ENCODE assay signal across 1 cellular context in the genomic region with DNA sequence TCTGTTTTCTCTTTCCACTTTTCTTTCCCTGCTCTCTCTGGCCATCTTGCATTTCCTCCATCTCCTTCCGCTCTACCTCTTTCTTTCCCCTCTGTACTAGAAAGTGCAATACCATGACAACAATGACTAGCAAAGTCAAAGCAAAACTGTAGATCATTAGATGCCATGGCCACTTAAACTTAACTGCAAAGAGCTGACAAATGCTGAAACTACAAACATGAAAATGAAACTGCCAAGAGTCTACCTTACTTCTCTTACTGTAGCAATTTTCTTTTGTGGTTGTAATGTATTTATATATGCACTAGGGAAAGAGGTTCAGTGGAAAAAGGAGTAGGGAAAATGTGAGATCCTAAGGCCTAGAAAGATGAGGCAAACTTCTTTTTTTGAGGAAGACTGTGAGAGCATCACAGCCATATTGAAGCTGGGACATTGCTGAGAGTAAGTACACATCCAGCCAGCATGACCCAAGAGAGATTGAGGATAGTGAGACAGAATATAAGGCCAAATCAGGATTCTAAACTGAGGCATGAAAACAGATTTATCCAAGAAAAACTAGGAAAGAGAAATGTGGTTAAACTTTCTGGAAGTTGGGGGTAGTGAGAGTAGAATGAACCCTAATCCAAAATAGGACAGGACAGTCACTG.
A peak's percentile ranks its signal among the peaks of the same experiment; 100 is the strongest.
TF ChIP-seq lines count a peak whose summit lies in the region.

No MANE protein-coding gene starts in this region.

TF ChIP-seq in GM12878, 131 proteins besides CTCF, POLR2A, EP300 and RAD21 (continued from another document and continues in another):
- TF ChIP-seq PRDM15 (CRISPR knock-in tag; IDR thresholded peaks at IDR 0.05) (no peak), CHD1 (IDR thresholded peaks at IDR 0.05; ENCODE audit: low read depth, low read length) (no peak), ESRRA (IDR thresholded peaks at IDR 0.05; ENCODE audit: low read length) (no peak), SIX5 (IDR thresholded peaks at IDR 0.05; ENCODE audit: low read depth, low read length, severe bottlenecking) (no peak), RCOR1 (conservative IDR thresholded peaks at IDR 0.05; ENCODE audit: low read depth, low read length) (no peak), PKNOX1 (IDR thresholded peaks at IDR 0.05) (peak; percentile 30; the same call in 1 of the 2 replicates), ASH2L (IDR thresholded peaks at IDR 0.05; ENCODE audit: borderline replicate concordance, low read depth) (no peak), ZNF217 (IDR thresholded peaks at IDR 0.05) (no peak), CREB1 (IDR thresholded peaks at IDR 0.05; ENCODE audit: low read depth) (no peak), TAF1 (IDR thresholded peaks at IDR 0.05; ENCODE audit: borderline replicate concordance, low read depth, low read length) (no peak), JUND (IDR thresholded peaks at IDR 0.05; ENCODE audit: low read depth, low read length) (peak; percentile 44; the same call in 1 of the 2 replicates), CHD4 (IDR thresholded peaks at IDR 0.05) (no peak), ZZZ3 (IDR thresholded peaks at IDR 0.05; ENCODE audit: control insufficient read depth, insufficient read length, low read depth) (no peak), TCF3 (IDR thresholded peaks at IDR 0.05; ENCODE audit: borderline replicate concordance, insufficient read depth, low read depth, low read length) (no peak), NFIC (IDR thresholded peaks at IDR 0.05; ENCODE audit: low read depth, low read length) (0 out of 2 replicates have a peak, but pooled peaks have one; percentile 31), SP1 (IDR thresholded peaks at IDR 0.05; ENCODE audit: low read depth, low read length) (no peak), IRF3 (IDR thresholded peaks at IDR 0.05) (no peak), HCFC1 (IDR thresholded peaks at IDR 0.05; ENCODE audit: low read length) (no peak), YY1 (IDR thresholded peaks at IDR 0.05; ENCODE audit: low read depth, low read length) (peak; percentile 45; the same call in 1 of the 2 replicates), BACH1 (IDR thresholded peaks at IDR 0.05; ENCODE audit: borderline replicate concordance) (peak; percentile 37; the same call in 1 of the 2 replicates), PAX8 (IDR thresholded peaks at IDR 0.05) (no peak), TARDBP (IDR thresholded peaks at IDR 0.05; ENCODE audit: borderline replicate concordance) (no peak), TCF12 (IDR thresholded peaks at IDR 0.05; ENCODE audit: low read depth, low read length) (no peak), IRF4 (IDR thresholded peaks at IDR 0.05; ENCODE audit: low read depth, low read length) (0 out of 2 replicates have a peak, but pooled peaks have one; percentile 49), SMC3 (IDR thresholded peaks at IDR 0.05; ENCODE audit: borderline replicate concordance, low read length) (no peak), CHD2 (IDR thresholded peaks at IDR 0.05; ENCODE audit: borderline replicate concordance, low read depth, low read length) (no peak)
- TF ChIP-seq, protein P1, sequence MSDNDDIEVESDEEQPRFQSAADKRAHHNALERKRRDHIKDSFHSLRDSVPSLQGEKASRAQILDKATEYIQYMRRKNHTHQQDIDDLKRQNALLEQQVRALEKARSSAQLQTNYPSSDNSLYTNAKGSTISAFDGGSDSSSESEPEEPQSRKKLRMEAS (IDR thresholded peaks at IDR 0.05; ENCODE audit: low read depth, low read length) = no peak
- TF ChIP-seq, protein P2, sequence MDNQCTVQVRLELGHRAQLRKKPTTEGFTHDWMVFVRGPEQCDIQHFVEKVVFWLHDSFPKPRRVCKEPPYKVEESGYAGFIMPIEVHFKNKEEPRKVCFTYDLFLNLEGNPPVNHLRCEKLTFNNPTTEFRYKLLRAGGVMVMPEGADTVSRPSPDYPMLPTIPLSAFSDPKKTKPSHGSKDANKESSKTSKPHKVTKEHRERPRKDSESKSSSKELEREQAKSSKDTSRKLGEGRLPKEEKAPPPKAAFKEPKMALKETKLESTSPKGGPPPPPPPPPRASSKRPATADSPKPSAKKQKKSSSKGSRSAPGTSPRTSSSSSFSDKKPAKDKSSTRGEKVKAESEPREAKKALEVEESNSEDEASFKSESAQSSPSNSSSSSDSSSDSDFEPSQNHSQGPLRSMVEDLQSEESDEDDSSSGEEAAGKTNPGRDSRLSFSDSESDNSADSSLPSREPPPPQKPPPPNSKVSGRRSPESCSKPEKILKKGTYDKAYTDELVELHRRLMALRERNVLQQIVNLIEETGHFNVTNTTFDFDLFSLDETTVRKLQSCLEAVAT (IDR thresholded peaks at IDR 0.05) = 0 out of 2 replicates have a peak, but pooled peaks have one; percentile 16
- TF ChIP-seq, protein P3, sequence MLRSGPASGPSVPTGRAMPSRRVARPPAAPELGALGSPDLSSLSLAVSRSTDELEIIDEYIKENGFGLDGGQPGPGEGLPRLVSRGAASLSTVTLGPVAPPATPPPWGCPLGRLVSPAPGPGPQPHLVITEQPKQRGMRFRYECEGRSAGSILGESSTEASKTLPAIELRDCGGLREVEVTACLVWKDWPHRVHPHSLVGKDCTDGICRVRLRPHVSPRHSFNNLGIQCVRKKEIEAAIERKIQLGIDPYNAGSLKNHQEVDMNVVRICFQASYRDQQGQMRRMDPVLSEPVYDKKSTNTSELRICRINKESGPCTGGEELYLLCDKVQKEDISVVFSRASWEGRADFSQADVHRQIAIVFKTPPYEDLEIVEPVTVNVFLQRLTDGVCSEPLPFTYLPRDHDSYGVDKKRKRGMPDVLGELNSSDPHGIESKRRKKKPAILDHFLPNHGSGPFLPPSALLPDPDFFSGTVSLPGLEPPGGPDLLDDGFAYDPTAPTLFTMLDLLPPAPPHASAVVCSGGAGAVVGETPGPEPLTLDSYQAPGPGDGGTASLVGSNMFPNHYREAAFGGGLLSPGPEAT (IDR thresholded peaks at IDR 0.05; ENCODE audit: low read depth) = peak; percentile 32; the same call in 1 of the 2 replicates
- TF ChIP-seq, protein P4, sequence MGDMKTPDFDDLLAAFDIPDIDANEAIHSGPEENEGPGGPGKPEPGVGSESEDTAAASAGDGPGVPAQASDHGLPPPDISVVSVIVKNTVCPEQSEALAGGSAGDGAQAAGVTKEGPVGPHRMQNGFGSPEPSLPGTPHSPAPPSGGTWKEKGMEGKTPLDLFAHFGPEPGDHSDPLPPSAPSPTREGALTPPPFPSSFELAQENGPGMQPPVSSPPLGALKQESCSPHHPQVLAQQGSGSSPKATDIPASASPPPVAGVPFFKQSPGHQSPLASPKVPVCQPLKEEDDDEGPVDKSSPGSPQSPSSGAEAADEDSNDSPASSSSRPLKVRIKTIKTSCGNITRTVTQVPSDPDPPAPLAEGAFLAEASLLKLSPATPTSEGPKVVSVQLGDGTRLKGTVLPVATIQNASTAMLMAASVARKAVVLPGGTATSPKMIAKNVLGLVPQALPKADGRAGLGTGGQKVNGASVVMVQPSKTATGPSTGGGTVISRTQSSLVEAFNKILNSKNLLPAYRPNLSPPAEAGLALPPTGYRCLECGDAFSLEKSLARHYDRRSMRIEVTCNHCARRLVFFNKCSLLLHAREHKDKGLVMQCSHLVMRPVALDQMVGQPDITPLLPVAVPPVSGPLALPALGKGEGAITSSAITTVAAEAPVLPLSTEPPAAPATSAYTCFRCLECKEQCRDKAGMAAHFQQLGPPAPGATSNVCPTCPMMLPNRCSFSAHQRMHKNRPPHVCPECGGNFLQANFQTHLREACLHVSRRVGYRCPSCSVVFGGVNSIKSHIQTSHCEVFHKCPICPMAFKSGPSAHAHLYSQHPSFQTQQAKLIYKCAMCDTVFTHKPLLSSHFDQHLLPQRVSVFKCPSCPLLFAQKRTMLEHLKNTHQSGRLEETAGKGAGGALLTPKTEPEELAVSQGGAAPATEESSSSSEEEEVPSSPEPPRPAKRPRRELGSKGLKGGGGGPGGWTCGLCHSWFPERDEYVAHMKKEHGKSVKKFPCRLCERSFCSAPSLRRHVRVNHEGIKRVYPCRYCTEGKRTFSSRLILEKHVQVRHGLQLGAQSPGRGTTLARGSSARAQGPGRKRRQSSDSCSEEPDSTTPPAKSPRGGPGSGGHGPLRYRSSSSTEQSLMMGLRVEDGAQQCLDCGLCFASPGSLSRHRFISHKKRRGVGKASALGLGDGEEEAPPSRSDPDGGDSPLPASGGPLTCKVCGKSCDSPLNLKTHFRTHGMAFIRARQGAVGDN (IDR thresholded peaks at IDR 0.05) = no peak
- TF ChIP-seq, protein P5, sequence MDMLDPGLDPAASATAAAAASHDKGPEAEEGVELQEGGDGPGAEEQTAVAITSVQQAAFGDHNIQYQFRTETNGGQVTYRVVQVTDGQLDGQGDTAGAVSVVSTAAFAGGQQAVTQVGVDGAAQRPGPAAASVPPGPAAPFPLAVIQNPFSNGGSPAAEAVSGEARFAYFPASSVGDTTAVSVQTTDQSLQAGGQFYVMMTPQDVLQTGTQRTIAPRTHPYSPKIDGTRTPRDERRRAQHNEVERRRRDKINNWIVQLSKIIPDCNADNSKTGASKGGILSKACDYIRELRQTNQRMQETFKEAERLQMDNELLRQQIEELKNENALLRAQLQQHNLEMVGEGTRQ (IDR thresholded peaks at IDR 0.05; ENCODE audit: borderline replicate concordance, low read depth, low read length) = no peak
- TF ChIP-seq, protein P6, sequence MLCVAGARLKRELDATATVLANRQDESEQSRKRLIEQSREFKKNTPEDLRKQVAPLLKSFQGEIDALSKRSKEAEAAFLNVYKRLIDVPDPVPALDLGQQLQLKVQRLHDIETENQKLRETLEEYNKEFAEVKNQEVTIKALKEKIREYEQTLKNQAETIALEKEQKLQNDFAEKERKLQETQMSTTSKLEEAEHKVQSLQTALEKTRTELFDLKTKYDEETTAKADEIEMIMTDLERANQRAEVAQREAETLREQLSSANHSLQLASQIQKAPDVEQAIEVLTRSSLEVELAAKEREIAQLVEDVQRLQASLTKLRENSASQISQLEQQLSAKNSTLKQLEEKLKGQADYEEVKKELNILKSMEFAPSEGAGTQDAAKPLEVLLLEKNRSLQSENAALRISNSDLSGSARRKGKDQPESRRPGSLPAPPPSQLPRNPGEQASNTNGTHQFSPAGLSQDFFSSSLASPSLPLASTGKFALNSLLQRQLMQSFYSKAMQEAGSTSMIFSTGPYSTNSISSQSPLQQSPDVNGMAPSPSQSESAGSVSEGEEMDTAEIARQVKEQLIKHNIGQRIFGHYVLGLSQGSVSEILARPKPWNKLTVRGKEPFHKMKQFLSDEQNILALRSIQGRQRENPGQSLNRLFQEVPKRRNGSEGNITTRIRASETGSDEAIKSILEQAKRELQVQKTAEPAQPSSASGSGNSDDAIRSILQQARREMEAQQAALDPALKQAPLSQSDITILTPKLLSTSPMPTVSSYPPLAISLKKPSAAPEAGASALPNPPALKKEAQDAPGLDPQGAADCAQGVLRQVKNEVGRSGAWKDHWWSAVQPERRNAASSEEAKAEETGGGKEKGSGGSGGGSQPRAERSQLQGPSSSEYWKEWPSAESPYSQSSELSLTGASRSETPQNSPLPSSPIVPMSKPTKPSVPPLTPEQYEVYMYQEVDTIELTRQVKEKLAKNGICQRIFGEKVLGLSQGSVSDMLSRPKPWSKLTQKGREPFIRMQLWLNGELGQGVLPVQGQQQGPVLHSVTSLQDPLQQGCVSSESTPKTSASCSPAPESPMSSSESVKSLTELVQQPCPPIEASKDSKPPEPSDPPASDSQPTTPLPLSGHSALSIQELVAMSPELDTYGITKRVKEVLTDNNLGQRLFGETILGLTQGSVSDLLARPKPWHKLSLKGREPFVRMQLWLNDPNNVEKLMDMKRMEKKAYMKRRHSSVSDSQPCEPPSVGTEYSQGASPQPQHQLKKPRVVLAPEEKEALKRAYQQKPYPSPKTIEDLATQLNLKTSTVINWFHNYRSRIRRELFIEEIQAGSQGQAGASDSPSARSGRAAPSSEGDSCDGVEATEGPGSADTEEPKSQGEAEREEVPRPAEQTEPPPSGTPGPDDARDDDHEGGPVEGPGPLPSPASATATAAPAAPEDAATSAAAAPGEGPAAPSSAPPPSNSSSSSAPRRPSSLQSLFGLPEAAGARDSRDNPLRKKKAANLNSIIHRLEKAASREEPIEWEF (IDR thresholded peaks at IDR 0.05; ENCODE audit: insufficient replicate concordance, low read depth, low read length) = no peak
